In the genomic region with DNA sequence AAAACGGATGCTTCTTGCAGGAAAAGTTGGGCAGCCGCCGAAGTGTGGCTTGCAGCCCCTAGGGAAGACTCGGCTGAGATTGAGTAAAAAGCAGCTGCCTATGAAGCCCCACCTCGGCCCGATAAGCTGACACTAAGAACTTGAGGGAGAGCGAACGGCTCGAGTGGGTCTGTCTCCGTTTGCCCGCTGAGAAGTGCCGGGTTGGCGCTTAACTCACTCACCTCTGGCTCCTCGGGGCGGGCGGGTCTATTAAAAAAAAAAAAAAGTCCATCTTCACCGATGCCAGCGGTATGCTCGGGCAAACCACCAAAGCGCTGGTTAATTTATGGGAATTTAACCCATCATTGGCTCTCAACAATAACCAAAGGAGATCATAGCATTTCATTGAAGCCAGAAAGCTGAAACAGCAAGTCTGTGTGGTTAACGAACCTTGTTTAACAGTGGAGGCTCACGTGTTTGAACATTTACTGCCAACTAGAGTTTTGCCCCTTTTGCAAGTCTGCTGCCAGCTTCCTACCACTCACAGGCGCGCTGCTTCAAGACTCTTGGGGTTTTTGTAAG, we compare ENCODE assay signal across 8 cellular contexts. TPM values are rescaled to one million over a fixed set of nuclear protein-coding genes. Genes with fewer than 3 reads are reported as not detected.
A peak's percentile ranks its signal among the peaks of the same experiment; 100 is the strongest.
DNase-seq lines count a peak whose midpoint lies in the region; ATAC-seq and TF ChIP-seq lines count a peak whose summit lies in the region.

No MANE protein-coding gene starts in this region.

- no peaks in the 10 kb centered on the region for H3K9me3 ChIP-seq in heart right ventricle

- no peaks in the 10 kb centered on the region for H3K9me3 Mint-ChIP-seq in activated naive CD8-positive, alpha-beta T cell (ENCODE audit: low read depth)

- H3K27me3 Mint-ChIP-seq in activated naive CD8-positive, alpha-beta T cell, result no peaks in the 10 kb centered on the region

- WGBS in heart right ventricle, 2 donors, result 0 to 1% methylated on average over 24 of the region's 24 CpGs

- H3K4me1 Mint-ChIP-seq in activated naive CD8-positive, alpha-beta T cell (ENCODE audit: low read depth), result peaks cover 49% of the 10 kb centered on the region

- H3K36me3 ChIP-seq in heart right ventricle, result no peaks in the 10 kb centered on the region

- DNase-seq in AG20443 (ENCODE audit: low spot score) (peak; percentile 43), H4 (ENCODE audit: low spot score) (peak; percentile 70), RPMI8226 (peak; percentile 88), heart right ventricle (peak; percentile 26 to 54), pons (ENCODE audit: low spot score) (peak; percentile 49)

- H3K36me3 Mint-ChIP-seq in activated naive CD8-positive, alpha-beta T cell, result peaks cover 2% of the 10 kb centered on the region

- ATAC-seq in heart right ventricle (peak in 7 of 8 donors; percentile 10 to 49 (median 30)), HG02623 (IDR thresholded peaks at IDR 0.05; ENCODE audit: unreplicated experiment) (no peak), HG02970 (IDR thresholded peaks at IDR 0.05; ENCODE audit: low FRiP score, unreplicated experiment) (no peak)

- H3K4me3 ChIP-seq in heart right ventricle, result peak overlapping the region; percentile 61 to 90 (median 78)

- intact Hi-C loops in heart right ventricle (cut with DNase I), result loop anchor here in 1 of 10 donors (10.0 kb wide), 1 partner anchor 97 kb away; no protein-coding TSS in a partner anchor

- H3K27ac ChIP-seq in heart right ventricle, result peak overlapping the region in 9 of 10 donors; percentile 78 to 91 (median 86)

- no peak for TF ChIP-seq CTCF in heart right ventricle (IDR thresholded peaks at IDR 0.05)

- H3K27me3 ChIP-seq in heart right ventricle, result no peaks in the 10 kb centered on the region

- H3K4me1 ChIP-seq in heart right ventricle, result peaks cover 0 to 53% (median 25%) of the 10 kb centered on the region in 9 donors

- H3K4me3 Mint-ChIP-seq in activated naive CD8-positive, alpha-beta T cell, result peak overlapping the region; percentile 90

- H3K27ac Mint-ChIP-seq in activated naive CD8-positive, alpha-beta T cell, result peak overlapping the region; percentile 88

RNA-seq across cellular contexts. Expression of a gene that starts 1.0 kb away (rescaled TPM):
- total RNA-seq in H4 (2014; rRNA removed; shearing (Covaris generic)), result 15.1 and 22.4 TPM in 2 replicates
- 10 to 100 TPM in 3 of 10 donors, 1 to 10 TPM in 7; 8.1 to 15.7 (median 9.5) TPM for total RNA-seq in heart right ventricle
- 1 to 10 TPM; 3.0 to 4.0 TPM for polyA plus RNA-seq in heart right ventricle

RNA-seq across cellular contexts. Expression of a gene that starts 55.5 kb away (rescaled TPM):
- 16.3 and 22.7 TPM in 2 replicates for total RNA-seq in H4 (2014; rRNA removed; shearing (Covaris generic))
- 10 to 100 TPM; 19.1 to 32.8 (median 26.8) TPM for total RNA-seq in heart right ventricle
- 10 to 100 TPM; 13.0 to 22.8 TPM for polyA plus RNA-seq in heart right ventricle

RNA-seq across cellular contexts. Expression of a gene that starts 55.6 kb away (rescaled TPM):
- total RNA-seq in H4 (2014; rRNA removed; shearing (Covaris generic)), result 59.1 and 59.3 TPM in 2 replicates
- 10 to 100 TPM; 46.1 to 80.6 (median 55.6) TPM for total RNA-seq in heart right ventricle
- 10 to 100 TPM; 17.2 to 38.0 TPM for polyA plus RNA-seq in heart right ventricle

Comparison
In these comparisons a context has a peak if more than half of its experiments do, and no peak if none do; other contexts are left out.
1. ATAC-seq: peak in heart right ventricle (7 of 8); none in HG02623 (single experiment) and HG02970 (single experiment).
2. Peak in every context shown above with its lines, with median percentiles within 50 percentile points of each other: DNase-seq.